1 cellular context compared by ENCODE assay signal in the genomic region with DNA sequence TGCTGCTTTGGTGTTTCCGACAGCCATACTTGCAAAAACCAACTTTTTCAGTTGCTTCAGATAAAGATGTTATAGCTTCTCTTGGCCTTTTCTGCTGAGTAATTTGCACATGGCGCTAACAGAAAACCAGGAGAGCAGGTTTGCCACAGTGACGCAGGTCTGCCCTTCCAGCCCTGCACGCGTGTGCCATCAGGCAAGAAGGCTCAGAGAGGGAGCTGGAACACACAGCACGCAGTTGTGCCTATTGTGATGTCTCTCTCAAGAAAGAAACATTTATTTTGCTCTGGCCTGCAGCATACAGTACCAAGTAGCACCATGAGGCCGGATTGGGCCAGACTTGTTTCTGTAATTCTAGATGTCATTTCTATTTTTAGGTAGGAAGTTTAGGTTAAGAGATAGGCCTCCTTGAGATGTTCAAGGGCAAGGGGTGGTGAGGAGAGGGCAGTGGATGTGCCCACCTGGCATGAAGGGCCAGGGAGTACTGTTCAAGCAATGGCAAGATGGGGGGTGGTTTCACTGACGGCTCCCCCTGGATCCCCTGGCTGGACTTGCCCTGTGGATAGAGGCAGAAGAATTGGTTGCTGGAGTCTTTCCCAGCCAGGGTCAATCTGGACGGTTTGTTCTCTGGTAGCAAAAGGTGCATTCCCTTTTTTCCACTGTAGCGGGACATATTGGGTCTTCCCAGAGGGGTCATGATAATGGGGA.
TF ChIP-seq lines count a peak whose summit lies in the region.

No MANE protein-coding gene starts in this region.

TF ChIP-seq in HCT116, 20 proteins besides CTCF, POLR2A, EP300 and RAD21:
- TF ChIP-seq TCF7L2 (IDR thresholded peaks at IDR 0.05; ENCODE audit: borderline replicate concordance, extremely low read depth, insufficient read depth, insufficient read length) (no peak), CEBPB (IDR thresholded peaks at IDR 0.05; ENCODE audit: low read depth) (no peak), FOSL1 (IDR thresholded peaks at IDR 0.05; ENCODE audit: low read depth) (no peak)
